Comparison of ENCODE assay signal across 1 cellular context in genomic region chr17:81804559-81805399, GRCh38.
TF ChIP-seq lines count a peak whose summit lies in the region.

No MANE protein-coding gene starts in this region.

TF ChIP-seq in liver, 16 proteins besides CTCF, POLR2A, EP300 and RAD21 (continued from another document):
- no peak for TF ChIP-seq GABPA (IDR thresholded peaks at IDR 0.05 in 1 of 2, conservative IDR thresholded peaks at IDR 0.05 in 1 of 2)
- no peak for TF ChIP-seq ATF3 (IDR thresholded peaks at IDR 0.05)
TF ChIP-seq in liver: peak in this region for 5.
